Comparison of ENCODE assay signal across 3 cellular contexts in the genomic region with DNA sequence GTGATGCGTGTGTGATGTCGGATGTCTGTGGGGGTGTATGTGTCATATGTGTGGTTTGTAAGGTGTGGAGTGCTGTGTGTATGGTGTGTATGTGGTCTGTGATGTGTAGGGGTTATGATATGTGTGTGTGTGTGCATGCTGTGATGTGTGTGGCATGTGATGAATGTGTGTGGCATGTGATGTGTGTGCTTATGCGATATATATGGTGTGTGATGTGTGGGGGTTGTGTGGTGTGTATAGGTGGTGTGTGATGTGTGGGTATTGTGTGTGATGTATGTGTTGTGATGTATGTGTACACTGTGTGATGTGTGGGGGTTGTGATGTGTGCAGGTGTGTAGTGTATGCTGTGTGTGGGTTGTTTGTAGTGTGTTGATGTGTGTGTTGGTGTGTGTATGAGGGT.
TF ChIP-seq lines count a peak whose summit lies in the region.

No MANE protein-coding gene starts in this region.

TF ChIP-seq in GM12891, 5 proteins besides CTCF, POLR2A, EP300 and RAD21 (continued from another document):
- TF ChIP-seq PAX5 (IDR thresholded peaks at IDR 0.05; ENCODE audit: insufficient read depth, low read length, severe bottlenecking), result no peak

TF ChIP-seq in HEK293, 187 proteins besides CTCF, POLR2A, EP300 and RAD21:
- no peak for TF ChIP-seq ZNF645 (tag by site-specific recombination; IDR thresholded peaks at IDR 0.05)
- TF ChIP-seq, protein P1, sequence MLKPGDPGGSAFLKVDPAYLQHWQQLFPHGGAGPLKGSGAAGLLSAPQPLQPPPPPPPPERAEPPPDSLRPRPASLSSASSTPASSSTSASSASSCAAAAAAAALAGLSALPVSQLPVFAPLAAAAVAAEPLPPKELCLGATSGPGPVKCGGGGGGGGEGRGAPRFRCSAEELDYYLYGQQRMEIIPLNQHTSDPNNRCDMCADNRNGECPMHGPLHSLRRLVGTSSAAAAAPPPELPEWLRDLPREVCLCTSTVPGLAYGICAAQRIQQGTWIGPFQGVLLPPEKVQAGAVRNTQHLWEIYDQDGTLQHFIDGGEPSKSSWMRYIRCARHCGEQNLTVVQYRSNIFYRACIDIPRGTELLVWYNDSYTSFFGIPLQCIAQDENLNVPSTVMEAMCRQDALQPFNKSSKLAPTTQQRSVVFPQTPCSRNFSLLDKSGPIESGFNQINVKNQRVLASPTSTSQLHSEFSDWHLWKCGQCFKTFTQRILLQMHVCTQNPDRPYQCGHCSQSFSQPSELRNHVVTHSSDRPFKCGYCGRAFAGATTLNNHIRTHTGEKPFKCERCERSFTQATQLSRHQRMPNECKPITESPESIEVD (tag by site-specific recombination; IDR thresholded peaks at IDR 0.05), result no peak
- no peak for TF ChIP-seq ZNF221 (tag by site-specific recombination; IDR thresholded peaks at IDR 0.05; ENCODE audit: borderline replicate concordance)
- no peak for TF ChIP-seq SP3 (tag by site-specific recombination; IDR thresholded peaks at IDR 0.05)
- TF ChIP-seq ZSCAN4 (tag by site-specific recombination; IDR thresholded peaks at IDR 0.05), result peak; percentile 64
- TF ChIP-seq, protein P2, sequence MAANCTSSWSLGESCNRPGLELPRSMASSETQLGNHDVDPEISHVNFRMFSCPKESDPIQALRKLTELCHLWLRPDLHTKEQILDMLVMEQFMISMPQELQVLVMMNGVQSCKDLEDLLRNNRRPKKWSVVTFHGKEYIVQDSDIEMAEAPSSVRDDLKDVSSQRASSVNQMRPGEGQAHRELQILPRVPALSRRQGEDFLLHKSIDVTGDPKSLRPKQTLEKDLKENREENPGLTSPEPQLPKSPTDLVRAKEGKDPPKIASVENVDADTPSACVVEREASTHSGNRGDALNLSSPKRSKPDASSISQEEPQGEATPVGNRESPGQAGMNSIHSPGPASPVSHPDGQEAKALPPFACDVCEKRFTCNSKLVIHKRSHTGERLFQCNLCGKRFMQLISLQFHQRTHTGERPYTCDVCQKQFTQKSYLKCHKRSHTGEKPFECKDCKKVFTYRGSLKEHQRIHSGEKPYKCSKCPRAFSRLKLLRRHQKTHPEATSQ (tag by site-specific recombination; IDR thresholded peaks at IDR 0.05), result no peak
- TF ChIP-seq ZNF2 (tag by site-specific recombination; IDR thresholded peaks at IDR 0.05), result peak; percentile 55; the same call in 1 of the 2 replicates
- TF ChIP-seq ZNF354C (tag by site-specific recombination; IDR thresholded peaks at IDR 0.05; ENCODE audit: borderline replicate concordance, low read depth), result no peak
- no peak for TF ChIP-seq ZBTB10 (tag by site-specific recombination; IDR thresholded peaks at IDR 0.05)

TF ChIP-seq in K562, 482 proteins besides CTCF, POLR2A, EP300 and RAD21 (continued from another document):
- TF ChIP-seq, protein P3, sequence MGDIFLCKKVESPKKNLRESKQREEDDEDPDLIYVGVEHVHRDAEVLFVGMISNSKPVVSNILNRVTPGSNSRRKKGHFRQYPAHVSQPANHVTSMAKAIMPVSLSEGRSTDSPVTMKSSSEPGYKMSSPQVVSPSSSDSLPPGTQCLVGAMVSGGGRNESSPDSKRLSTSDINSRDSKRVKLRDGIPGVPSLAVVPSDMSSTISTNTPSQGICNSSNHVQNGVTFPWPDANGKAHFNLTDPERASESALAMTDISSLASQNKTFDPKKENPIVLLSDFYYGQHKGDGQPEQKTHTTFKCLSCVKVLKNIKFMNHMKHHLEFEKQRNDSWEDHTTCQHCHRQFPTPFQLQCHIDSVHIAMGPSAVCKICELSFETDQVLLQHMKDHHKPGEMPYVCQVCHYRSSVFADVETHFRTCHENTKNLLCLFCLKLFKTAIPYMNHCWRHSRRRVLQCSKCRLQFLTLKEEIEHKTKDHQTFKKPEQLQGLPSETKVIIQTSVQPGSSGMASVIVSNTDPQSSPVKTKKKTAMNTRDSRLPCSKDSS (IDR thresholded peaks at IDR 0.05; ENCODE audit: low read depth, partially characterized antibody), result no peak
- TF ChIP-seq NFRKB (IDR thresholded peaks at IDR 0.05; ENCODE audit: low read depth) (no peak), MLLT1 (IDR thresholded peaks at IDR 0.05) (0 out of 4 replicates have a peak, but pooled peaks of 1 of the 2 experiments have one; percentile 23), TEAD1 (CRISPR knock-in tag; IDR thresholded peaks at IDR 0.05) (no peak), BRF2 (IDR thresholded peaks at IDR 0.05; ENCODE audit: borderline replicate concordance, insufficient read depth, insufficient read length) (no peak), SMARCA5 (IDR thresholded peaks at IDR 0.05) (no peak), MBD2 (IDR thresholded peaks at IDR 0.05; ENCODE audit: borderline replicate concordance, low read depth) (no peak), DLX4 (CRISPR knock-in tag; IDR thresholded peaks at IDR 0.05) (no peak), TCF3 (CRISPR knock-in tag; IDR thresholded peaks at IDR 0.05) (no peak), SMARCE1 (IDR thresholded peaks at IDR 0.05) (no peak), ZNF655 (CRISPR knock-in tag; IDR thresholded peaks at IDR 0.05) (no peak), CHD4 (IDR thresholded peaks at IDR 0.05; ENCODE audit: insufficient read depth, insufficient replicate concordance, low read depth, low read length, poor library complexity, severe bottlenecking) (no peak), CC2D1A (IDR thresholded peaks at IDR 0.05) (no peak), CCAR2 (IDR thresholded peaks at IDR 0.05; ENCODE audit: low read depth, low read length) (no peak), ZNF79 (CRISPR knock-in tag; IDR thresholded peaks at IDR 0.05; ENCODE audit: low read depth) (no peak), NFIC (IDR thresholded peaks at IDR 0.05) (no peak), HDAC2 (IDR thresholded peaks at IDR 0.05) (no peak), EZH2 (IDR thresholded peaks at IDR 0.05; ENCODE audit: borderline replicate concordance, low read depth, low read length) (no peak), HDAC6 (IDR thresholded peaks at IDR 0.05; ENCODE audit: low read depth, low read length) (no peak), PHF20 (IDR thresholded peaks at IDR 0.05; ENCODE audit: partially characterized antibody) (peak; percentile 35), GTF2F1 (IDR thresholded peaks at IDR 0.05; ENCODE audit: low read depth, low read length) (no peak), NFE2 (IDR thresholded peaks at IDR 0.05; ENCODE audit: low read depth) (no peak), ETS1 (conservative IDR thresholded peaks at IDR 0.05; ENCODE audit: control insufficient read depth, low read depth, low read length) (no peak), IRF1 (CRISPR knock-in tag; IDR thresholded peaks at IDR 0.05; ENCODE audit: borderline replicate concordance) (no peak)
- TF ChIP-seq, protein P4, sequence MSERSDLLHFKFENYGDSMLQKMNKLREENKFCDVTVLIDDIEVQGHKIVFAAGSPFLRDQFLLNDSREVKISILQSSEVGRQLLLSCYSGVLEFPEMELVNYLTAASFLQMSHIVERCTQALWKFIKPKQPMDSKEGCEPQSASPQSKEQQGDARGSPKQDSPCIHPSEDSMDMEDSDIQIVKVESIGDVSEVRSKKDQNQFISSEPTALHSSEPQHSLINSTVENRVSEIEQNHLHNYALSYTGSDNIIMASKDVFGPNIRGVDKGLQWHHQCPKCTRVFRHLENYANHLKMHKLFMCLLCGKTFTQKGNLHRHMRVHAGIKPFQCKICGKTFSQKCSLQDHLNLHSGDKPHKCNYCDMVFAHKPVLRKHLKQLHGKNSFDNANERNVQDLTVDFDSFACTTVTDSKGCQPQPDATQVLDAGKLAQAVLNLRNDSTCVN (CRISPR knock-in tag; IDR thresholded peaks at IDR 0.05), result 0 out of 2 replicates have a peak, but pooled peaks have one; percentile 50
- TF ChIP-seq, protein P5, sequence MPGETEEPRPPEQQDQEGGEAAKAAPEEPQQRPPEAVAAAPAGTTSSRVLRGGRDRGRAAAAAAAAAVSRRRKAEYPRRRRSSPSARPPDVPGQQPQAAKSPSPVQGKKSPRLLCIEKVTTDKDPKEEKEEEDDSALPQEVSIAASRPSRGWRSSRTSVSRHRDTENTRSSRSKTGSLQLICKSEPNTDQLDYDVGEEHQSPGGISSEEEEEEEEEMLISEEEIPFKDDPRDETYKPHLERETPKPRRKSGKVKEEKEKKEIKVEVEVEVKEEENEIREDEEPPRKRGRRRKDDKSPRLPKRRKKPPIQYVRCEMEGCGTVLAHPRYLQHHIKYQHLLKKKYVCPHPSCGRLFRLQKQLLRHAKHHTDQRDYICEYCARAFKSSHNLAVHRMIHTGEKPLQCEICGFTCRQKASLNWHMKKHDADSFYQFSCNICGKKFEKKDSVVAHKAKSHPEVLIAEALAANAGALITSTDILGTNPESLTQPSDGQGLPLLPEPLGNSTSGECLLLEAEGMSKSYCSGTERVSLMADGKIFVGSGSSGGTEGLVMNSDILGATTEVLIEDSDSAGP (CRISPR knock-in tag; IDR thresholded peaks at IDR 0.05), result no peak
- TF ChIP-seq, protein P6, sequence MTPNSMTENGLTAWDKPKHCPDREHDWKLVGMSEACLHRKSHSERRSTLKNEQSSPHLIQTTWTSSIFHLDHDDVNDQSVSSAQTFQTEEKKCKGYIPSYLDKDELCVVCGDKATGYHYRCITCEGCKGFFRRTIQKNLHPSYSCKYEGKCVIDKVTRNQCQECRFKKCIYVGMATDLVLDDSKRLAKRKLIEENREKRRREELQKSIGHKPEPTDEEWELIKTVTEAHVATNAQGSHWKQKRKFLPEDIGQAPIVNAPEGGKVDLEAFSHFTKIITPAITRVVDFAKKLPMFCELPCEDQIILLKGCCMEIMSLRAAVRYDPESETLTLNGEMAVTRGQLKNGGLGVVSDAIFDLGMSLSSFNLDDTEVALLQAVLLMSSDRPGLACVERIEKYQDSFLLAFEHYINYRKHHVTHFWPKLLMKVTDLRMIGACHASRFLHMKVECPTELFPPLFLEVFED (CRISPR knock-in tag; conservative IDR thresholded peaks at IDR 0.05), result peak; percentile 33; the same call in 1 of the 2 replicates
